14 cellular contexts compared by ENCODE assay signal in the genomic region with DNA sequence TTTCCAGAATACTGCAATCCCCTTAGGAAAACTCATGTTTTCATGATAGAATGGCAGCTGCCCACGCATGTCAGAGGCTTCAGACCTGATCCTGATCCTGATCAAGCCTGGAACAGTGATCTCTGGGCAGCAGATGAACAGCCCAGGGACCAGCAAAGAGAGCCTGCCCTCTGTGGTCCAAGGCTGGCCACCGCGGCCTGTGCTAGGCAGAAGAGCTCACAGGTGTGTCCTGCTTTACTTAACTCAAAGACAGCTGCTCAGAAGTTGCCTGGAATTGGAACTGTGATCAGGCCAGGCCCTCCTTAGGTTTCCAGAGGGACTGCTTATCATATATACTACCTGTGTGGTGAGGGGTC. TPM values are rescaled to one million over a fixed set of nuclear protein-coding genes. Genes with fewer than 3 reads are reported as not detected.
DNase-seq lines count a peak whose midpoint lies in the region; ATAC-seq, FAIRE-seq and TF ChIP-seq lines count a peak whose summit lies in the region.
"Had no signal": no experiment of that assay in that cellular context is flagged by ENCODE, and none has a peak within 500 bp of the region (broad histone marks: within the 10 kb centered on the region; RNA-seq: fewer than 3 reads in every experiment).

No MANE protein-coding gene starts in this region.

- peak overlapping the region; percentile 24 for H2AFZ ChIP-seq in astrocyte (ENCODE audit: low read depth, low read length)
- H2AFZ ChIP-seq in hepatocyte: no peak overlapping the region
- no peak overlapping the region for H2AFZ ChIP-seq in GM23338

- no peaks in the 10 kb centered on the region for H3K9me3 ChIP-seq in astrocyte (ENCODE audit: insufficient read depth, low read depth, low read length)
- no peaks in the 10 kb centered on the region for H3K9me3 ChIP-seq in hepatocyte (ENCODE audit: low read depth)
- no peaks in the 10 kb centered on the region for H3K9me3 ChIP-seq in thyroid gland
- no peaks in the 10 kb centered on the region for H3K9me3 ChIP-seq in HAP-1
- H3K9me3 ChIP-seq in aorta (ENCODE audit: control insufficient read depth, low read length): no peaks in the 10 kb centered on the region

- 54% methylated on average over 3 of the region's 3 CpGs for WGBS in hepatocyte (ENCODE audit: low lambda C conversion rate, missing lambda C conversion rate)
- 29 to 32% methylated on average over 3 of the region's 3 CpGs for WGBS in thyroid gland, 2 donors
- 56 to 63% methylated on average over 3 of the region's 3 CpGs for WGBS in aorta, 2 donors

- H3K27me3 Mint-ChIP-seq in astrocyte (ENCODE audit: low read depth, unreplicated experiment) (no peaks in the 10 kb centered on the region), GM23338 (ENCODE audit: insufficient read depth, low read depth, poor library complexity) (peaks cover 4% of the 10 kb centered on the region)

- H3K27me3 ChIP-seq in astrocyte (ENCODE audit: insufficient read depth, low read length) (no peaks in the 10 kb centered on the region), hepatocyte (no peaks in the 10 kb centered on the region), thyroid gland (no peaks in the 10 kb centered on the region), HAP-1 (ENCODE audit: low read depth) (no peaks in the 10 kb centered on the region), GM23338 (ENCODE audit: insufficient read depth) (no peaks in the 10 kb centered on the region), aorta (ENCODE audit: control insufficient read depth in 1 of 2, insufficient read depth in 2 of 2, low read length in 1 of 2) (no peaks in the 10 kb centered on the region)

- peak; percentile 16 for TF ChIP-seq CTCF in HFF-Myc (IDR thresholded peaks at IDR 0.05; ENCODE audit: low read depth, low read length, missing control alignments)
- no peak for TF ChIP-seq CTCF in astrocyte (IDR thresholded peaks at IDR 0.05; ENCODE audit: insufficient read depth, low read depth, low read length)
- TF ChIP-seq CTCF in hepatocyte (IDR thresholded peaks at IDR 0.05; ENCODE audit: poor library complexity): no peak
- TF ChIP-seq CTCF in thyroid gland (IDR thresholded peaks at IDR 0.05): no peak
- TF ChIP-seq CTCF in GM23338 (conservative IDR thresholded peaks at IDR 0.05; ENCODE audit: low read depth in 2 of 2): no peak

- no peaks in the 10 kb centered on the region for H3K36me3 ChIP-seq in astrocyte (ENCODE audit: insufficient read depth, low read length)
- H3K36me3 ChIP-seq in hepatocyte (replicated peaks; ENCODE audit: insufficient read depth, low read depth): no peaks in the 10 kb centered on the region
- H3K36me3 ChIP-seq in thyroid gland: no peaks in the 10 kb centered on the region
- H3K36me3 ChIP-seq in HAP-1 (replicated peaks): no peaks in the 10 kb centered on the region
- no peaks in the 10 kb centered on the region for H3K36me3 ChIP-seq in GM23338 (ENCODE audit: insufficient read depth)
- H3K36me3 ChIP-seq in aorta (ENCODE audit: control insufficient read depth in 1 of 2, insufficient read depth in 2 of 2, low read length in 1 of 2): no peaks in the 10 kb centered on the region

- peak overlapping the region; percentile 13 for H3K9ac ChIP-seq in astrocyte (ENCODE audit: low read length)

- H3K79me2 ChIP-seq in astrocyte (ENCODE audit: insufficient read depth, low read length) (no peaks in the 10 kb centered on the region), hepatocyte (no peaks in the 10 kb centered on the region), GM23338 (replicated peaks; ENCODE audit: insufficient read depth) (no peaks in the 10 kb centered on the region)

- H3K4me2 ChIP-seq in astrocyte (ENCODE audit: low read length) (no peak overlapping the region), hepatocyte (no peak overlapping the region), GM23338 (no peak overlapping the region)

- H3K4me1 Mint-ChIP-seq in astrocyte (ENCODE audit: low read depth, unreplicated experiment): peaks cover 29% of the 10 kb centered on the region
- peaks cover 21% of the 10 kb centered on the region for H3K4me1 Mint-ChIP-seq in GM23338

- no peaks in the 10 kb centered on the region for H3F3A ChIP-seq in GM23338 (replicated peaks; ENCODE audit: low read depth)

- TF ChIP-seq POLR2A in thyroid gland (IDR thresholded peaks at IDR 0.05): no peak

- in situ Hi-C loops in HAP-1 (cut with MboI; ENCODE audit: low sequenced_read_pairs): no loop called here

- H3K27ac Mint-ChIP-seq in astrocyte (ENCODE audit: unreplicated experiment) (peak overlapping the region; percentile 84), GM23338 (no peak overlapping the region)
- H3K27ac Mint-ChIP-seq: activated CD8-positive, alpha-beta T cell treated with anti-CD3 and anti-CD28 coated beads for 36 hours had no signal

- ATAC-seq in GM23338 (no peak), aorta (ENCODE audit: low FRiP score) (no peak)
- ATAC-seq: activated CD8-positive, alpha-beta T cell treated with anti-CD3 and anti-CD28 coated beads for 36 hours; left colon; stimulated activated naive CD8-positive, alpha-beta T cell treated with anti-CD3 and anti-CD28 coated beads, Interleukin-15, Interleukin-2, amounts not matched to agents 100 U/mL and 50 U/mL, for 24 hours had no signal

- H3K4me3 ChIP-seq in HFF-Myc (replicated peaks; ENCODE audit: low read depth, low read length): no peak overlapping the region
- H3K4me3 ChIP-seq in astrocyte (ENCODE audit: insufficient read depth, low read depth, low read length): no peak overlapping the region
- H3K4me3 ChIP-seq in hepatocyte: no peak overlapping the region
- no peak overlapping the region for H3K4me3 ChIP-seq in thyroid gland (replicated peaks in 1 of 3)
- no peak overlapping the region for H3K4me3 ChIP-seq in HAP-1
- no peak overlapping the region for H3K4me3 ChIP-seq in GM23338
- no peak overlapping the region for H3K4me3 ChIP-seq in aorta (ENCODE audit: low read length in 2 of 2)

- no peaks in the 10 kb centered on the region for H3K9me2 ChIP-seq in hepatocyte (replicated peaks; ENCODE audit: insufficient read depth)
- no peaks in the 10 kb centered on the region for H3K9me2 ChIP-seq in GM23338 (ENCODE audit: insufficient read depth)

- H3K9me3 Mint-ChIP-seq in astrocyte (ENCODE audit: unreplicated experiment): no peaks in the 10 kb centered on the region
- no peaks in the 10 kb centered on the region for H3K9me3 Mint-ChIP-seq in GM23338
- H3K9me3 Mint-ChIP-seq: activated CD8-positive, alpha-beta T cell treated with anti-CD3 and anti-CD28 coated beads for 36 hours had no signal

- DNase-seq in HFF-Myc (ENCODE audit: extremely low read depth, low read depth): no peak
- no peak for DNase-seq in astrocyte (ENCODE audit: low read depth)
- DNase-seq in hepatocyte (ENCODE audit: low spot score): no peak
- no peak for DNase-seq in thyroid gland
- no peak for DNase-seq in HAP-1 (ENCODE audit: low spot score in 2 of 2)
- DNase-seq in GM23338 (ENCODE audit: low spot score): no peak
- DNase-seq in aorta: no peak
- DNase-seq: activated CD8-positive, alpha-beta T cell treated with anti-CD3 and anti-CD28 coated beads for 36 hours; activated naive CD4-positive, alpha-beta T cell treated with anti-CD3 and anti-CD28 coated beads, Interleukin-2, amount 50 U/mL, for 16 hours; left colon; NCI-H774; occipital lobe; stimulated activated CD4-positive, alpha-beta T cell treated with anti-CD3 and anti-CD28 coated beads, Interleukin-1b, Interleukin-23, amount 100 ng/mL, for 48 hours; stimulated activated naive CD8-positive, alpha-beta T cell treated with anti-CD3 and anti-CD28 coated beads, Interleukin-15, Interleukin-2, amounts not matched to agents 100 U/mL and 50 U/mL, for 24 hours had no signal

- H3K36me3 Mint-ChIP-seq in astrocyte (ENCODE audit: low read depth, unreplicated experiment) (no peaks in the 10 kb centered on the region), GM23338 (ENCODE audit: low read depth) (no peaks in the 10 kb centered on the region)

- H3K4me3 Mint-ChIP-seq in astrocyte (ENCODE audit: unreplicated experiment): no peak overlapping the region
- H3K4me3 Mint-ChIP-seq in GM23338: no peak overlapping the region
- H3K4me3 Mint-ChIP-seq: activated CD8-positive, alpha-beta T cell treated with anti-CD3 and anti-CD28 coated beads for 36 hours had no signal

- H3K27ac ChIP-seq in astrocyte (ENCODE audit: low read depth, low read length): peak overlapping the region; percentile 98
- peak overlapping the region; percentile 47 for H3K27ac ChIP-seq in hepatocyte
- peak overlapping the region; percentile 84 to 86 (median 85) for H3K27ac ChIP-seq in thyroid gland
- no peak overlapping the region for H3K27ac ChIP-seq in GM23338 (ENCODE audit: low read depth)
- H3K27ac ChIP-seq in aorta (ENCODE audit: low read depth in 1 of 2, low read length in 2 of 2): no peak overlapping the region

- intact Hi-C loops in thyroid gland (cut with DNase I): no loop called here
- intact Hi-C loops in aorta (cut with DNase I): no loop called here

- no peak for FAIRE-seq in astrocyte (lab: Jason Lieb, UNC)

- H4K20me1 ChIP-seq in astrocyte (ENCODE audit: insufficient read depth, low read length) (no peaks in the 10 kb centered on the region), hepatocyte (ENCODE audit: insufficient read depth, poor library complexity, severe bottlenecking) (no peaks in the 10 kb centered on the region), GM23338 (replicated peaks; ENCODE audit: insufficient read depth) (no peaks in the 10 kb centered on the region)

- H3K4me1 ChIP-seq in astrocyte (ENCODE audit: insufficient read depth, low read length): peaks cover 22% of the 10 kb centered on the region
- H3K4me1 ChIP-seq in hepatocyte (ENCODE audit: insufficient read depth): peaks cover 7% of the 10 kb centered on the region
- H3K4me1 ChIP-seq in thyroid gland: peaks cover 28 to 36% of the 10 kb centered on the region in 2 donors
- no peaks in the 10 kb centered on the region for H3K4me1 ChIP-seq in HAP-1
- peaks cover 8% of the 10 kb centered on the region; the same call in 1 of the 2 replicates for H3K4me1 ChIP-seq in GM23338 (ENCODE audit: insufficient read depth)
- H3K4me1 ChIP-seq in aorta (ENCODE audit: control insufficient read depth in 1 of 2, insufficient read depth in 2 of 2, low read length in 2 of 2): no peaks in the 10 kb centered on the region

RNA-seq across cellular contexts. Expression of a gene that starts 21.2 kb away (rescaled TPM):
- total RNA-seq in astrocyte (30.0 and 31.1 TPM in 2 replicates), hepatocyte (20.4 and 22.6 TPM in 2 replicates), thyroid gland (10 to 100 TPM; 29.6 to 46.7 (median 37.0) TPM), aorta (10 to 100 TPM; 18.4 to 24.1 TPM)
- polyA plus RNA-seq in hepatocyte (22.5 and 23.7 TPM in 2 replicates), GM23338 (2016; fragmentation: Nextera tagmentation; extraction: Ambion mirVana) (5.4 and 5.5 TPM in 2 replicates), aorta (10 to 100 TPM in 1 of 2 donors, 1 to 10 TPM in 1; 8.4 to 13.7 TPM)
- total RNA-seq in GM23338 (2014; rRNA removed; shearing (Covaris generic)): 9.7 and 10.5 TPM in 2 replicates

Comparison
In these comparisons a context has a peak if more than half of its experiments do, and no peak if none do; other contexts are left out.
1. H3K27ac ChIP-seq: peak in astrocyte (single experiment), hepatocyte (single experiment) and thyroid gland (3 of 3); none in GM23338 (single experiment) and aorta (0 of 2).